In the genomic region with DNA sequence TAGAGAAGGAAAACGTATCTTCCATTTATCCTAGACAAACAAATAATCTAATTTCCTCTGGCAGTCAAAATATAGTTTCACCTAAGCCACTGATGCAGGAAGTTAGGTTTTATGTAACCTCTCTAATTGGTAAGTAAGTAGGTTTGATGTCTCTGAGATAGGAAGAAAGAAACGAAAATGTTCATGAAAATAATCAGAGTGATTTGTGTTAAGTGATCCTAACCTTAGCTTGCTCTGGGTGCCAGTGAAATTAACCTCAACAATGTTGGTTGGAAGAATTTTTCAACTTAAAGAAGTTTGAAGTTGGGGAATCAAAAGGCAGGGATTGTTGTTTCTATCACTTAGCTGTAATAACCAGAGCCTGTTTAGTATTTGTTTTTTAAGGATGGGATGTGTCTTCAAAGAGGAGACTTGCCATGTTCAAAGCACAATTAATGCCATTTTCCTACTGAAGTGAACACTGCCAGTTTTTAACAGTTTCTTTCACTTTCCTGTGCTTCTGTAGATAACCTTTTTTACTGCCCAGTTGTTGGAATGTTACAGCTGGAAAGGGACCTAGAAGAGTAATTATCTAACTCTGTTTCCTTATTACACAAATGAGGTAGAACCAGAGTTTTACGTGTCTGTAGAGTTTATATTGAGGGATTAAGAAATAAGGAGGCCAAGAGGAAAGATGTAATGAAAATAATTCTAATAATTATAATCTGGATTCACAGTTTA, we compare ENCODE assay signal across 1 cellular context.
TF ChIP-seq lines count a peak whose summit lies in the region.

No MANE protein-coding gene starts in this region.

TF ChIP-seq in HEK293, 187 proteins besides CTCF, POLR2A, EP300 and RAD21 (continued from another document):
- TF ChIP-seq, protein P1, sequence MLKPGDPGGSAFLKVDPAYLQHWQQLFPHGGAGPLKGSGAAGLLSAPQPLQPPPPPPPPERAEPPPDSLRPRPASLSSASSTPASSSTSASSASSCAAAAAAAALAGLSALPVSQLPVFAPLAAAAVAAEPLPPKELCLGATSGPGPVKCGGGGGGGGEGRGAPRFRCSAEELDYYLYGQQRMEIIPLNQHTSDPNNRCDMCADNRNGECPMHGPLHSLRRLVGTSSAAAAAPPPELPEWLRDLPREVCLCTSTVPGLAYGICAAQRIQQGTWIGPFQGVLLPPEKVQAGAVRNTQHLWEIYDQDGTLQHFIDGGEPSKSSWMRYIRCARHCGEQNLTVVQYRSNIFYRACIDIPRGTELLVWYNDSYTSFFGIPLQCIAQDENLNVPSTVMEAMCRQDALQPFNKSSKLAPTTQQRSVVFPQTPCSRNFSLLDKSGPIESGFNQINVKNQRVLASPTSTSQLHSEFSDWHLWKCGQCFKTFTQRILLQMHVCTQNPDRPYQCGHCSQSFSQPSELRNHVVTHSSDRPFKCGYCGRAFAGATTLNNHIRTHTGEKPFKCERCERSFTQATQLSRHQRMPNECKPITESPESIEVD (tag by site-specific recombination; IDR thresholded peaks at IDR 0.05), result peak; percentile 83
- peak; percentile 65 for TF ChIP-seq ZNF549 (tag by site-specific recombination; IDR thresholded peaks at IDR 0.05)
- no peak for TF ChIP-seq ZNF843 (tag by site-specific recombination; IDR thresholded peaks at IDR 0.05)
- no peak for TF ChIP-seq ZNF747 (tag by site-specific recombination; IDR thresholded peaks at IDR 0.05)
- TF ChIP-seq ZNF37A (tag by site-specific recombination; IDR thresholded peaks at IDR 0.05), result 0 out of 2 replicates have a peak, but pooled peaks have one; percentile 1
- TF ChIP-seq ZNF664 (tag by site-specific recombination; IDR thresholded peaks at IDR 0.05), result no peak
- no peak for TF ChIP-seq ZNF629 (tag by site-specific recombination; IDR thresholded peaks at IDR 0.05)
- TF ChIP-seq ZNF521 (tag by site-specific recombination; IDR thresholded peaks at IDR 0.05), result no peak
- TF ChIP-seq, protein P2, sequence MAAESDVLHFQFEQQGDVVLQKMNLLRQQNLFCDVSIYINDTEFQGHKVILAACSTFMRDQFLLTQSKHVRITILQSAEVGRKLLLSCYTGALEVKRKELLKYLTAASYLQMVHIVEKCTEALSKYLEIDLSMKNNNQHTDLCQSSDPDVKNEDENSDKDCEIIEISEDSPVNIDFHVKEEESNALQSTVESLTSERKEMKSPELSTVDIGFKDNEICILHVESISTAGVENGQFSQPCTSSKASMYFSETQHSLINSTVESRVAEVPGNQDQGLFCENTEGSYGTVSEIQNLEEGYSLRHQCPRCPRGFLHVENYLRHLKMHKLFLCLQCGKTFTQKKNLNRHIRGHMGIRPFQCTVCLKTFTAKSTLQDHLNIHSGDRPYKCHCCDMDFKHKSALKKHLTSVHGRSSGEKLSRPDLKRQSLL (tag by site-specific recombination; IDR thresholded peaks at IDR 0.05), result no peak
- 0 out of 2 replicates have a peak, but pooled peaks have one; percentile 10 for TF ChIP-seq FEZF1 (tag by site-specific recombination; IDR thresholded peaks at IDR 0.05)
- TF ChIP-seq, protein P3, sequence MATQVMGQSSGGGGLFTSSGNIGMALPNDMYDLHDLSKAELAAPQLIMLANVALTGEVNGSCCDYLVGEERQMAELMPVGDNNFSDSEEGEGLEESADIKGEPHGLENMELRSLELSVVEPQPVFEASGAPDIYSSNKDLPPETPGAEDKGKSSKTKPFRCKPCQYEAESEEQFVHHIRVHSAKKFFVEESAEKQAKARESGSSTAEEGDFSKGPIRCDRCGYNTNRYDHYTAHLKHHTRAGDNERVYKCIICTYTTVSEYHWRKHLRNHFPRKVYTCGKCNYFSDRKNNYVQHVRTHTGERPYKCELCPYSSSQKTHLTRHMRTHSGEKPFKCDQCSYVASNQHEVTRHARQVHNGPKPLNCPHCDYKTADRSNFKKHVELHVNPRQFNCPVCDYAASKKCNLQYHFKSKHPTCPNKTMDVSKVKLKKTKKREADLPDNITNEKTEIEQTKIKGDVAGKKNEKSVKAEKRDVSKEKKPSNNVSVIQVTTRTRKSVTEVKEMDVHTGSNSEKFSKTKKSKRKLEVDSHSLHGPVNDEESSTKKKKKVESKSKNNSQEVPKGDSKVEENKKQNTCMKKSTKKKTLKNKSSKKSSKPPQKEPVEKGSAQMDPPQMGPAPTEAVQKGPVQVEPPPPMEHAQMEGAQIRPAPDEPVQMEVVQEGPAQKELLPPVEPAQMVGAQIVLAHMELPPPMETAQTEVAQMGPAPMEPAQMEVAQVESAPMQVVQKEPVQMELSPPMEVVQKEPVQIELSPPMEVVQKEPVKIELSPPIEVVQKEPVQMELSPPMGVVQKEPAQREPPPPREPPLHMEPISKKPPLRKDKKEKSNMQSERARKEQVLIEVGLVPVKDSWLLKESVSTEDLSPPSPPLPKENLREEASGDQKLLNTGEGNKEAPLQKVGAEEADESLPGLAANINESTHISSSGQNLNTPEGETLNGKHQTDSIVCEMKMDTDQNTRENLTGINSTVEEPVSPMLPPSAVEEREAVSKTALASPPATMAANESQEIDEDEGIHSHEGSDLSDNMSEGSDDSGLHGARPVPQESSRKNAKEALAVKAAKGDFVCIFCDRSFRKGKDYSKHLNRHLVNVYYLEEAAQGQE (tag by site-specific recombination; IDR thresholded peaks at IDR 0.05), result no peak
TF ChIP-seq in HEK293: peak in this region for 4.
